In genomic region chr17:8781784-8782575, GRCh38 we compare ENCODE assay signal across 28 cellular contexts. TPM values are rescaled to one million over a fixed set of nuclear protein-coding genes. Genes with fewer than 3 reads are reported as not detected.
DNase-seq lines count a peak whose midpoint lies in the region; ATAC-seq, FAIRE-seq and TF ChIP-seq lines count a peak whose summit lies in the region.
"Had no signal": no experiment of that assay in that cellular context is flagged by ENCODE, and none has a peak within 500 bp of the region (broad histone marks: within the 10 kb centered on the region; RNA-seq: fewer than 3 reads in every experiment).

No MANE protein-coding gene starts in this region.

- H3K36me3 ChIP-seq in endothelial cell of umbilical vein (ENCODE audit: control insufficient read depth in 2 of 2, extremely low read depth in 1 of 2, insufficient read depth in 2 of 2, low read length in 2 of 2) (no peaks in the 10 kb centered on the region), neural progenitor cell (no peaks in the 10 kb centered on the region), right atrium auricular region (no peaks in the 10 kb centered on the region)
- H3K36me3 ChIP-seq: BE2C, SJSA1 had no signal

- H3K9ac ChIP-seq in endothelial cell of umbilical vein (replicated peaks; ENCODE audit: extremely low read depth, insufficient read depth, low read length) (no peak overlapping the region), neural progenitor cell (no peak overlapping the region)

- H3K9me3 Mint-ChIP-seq in WTC11 (peaks cover 5% of the 10 kb centered on the region), neural progenitor cell (peaks cover 3% of the 10 kb centered on the region)

- peaks cover 0 to 3% of the 10 kb centered on the region in 2 experiments for H3K27me3 ChIP-seq in endothelial cell of umbilical vein (ENCODE audit: control insufficient read depth in 2 of 2, insufficient read depth in 2 of 2, low read length in 2 of 2)
- no peaks in the 10 kb centered on the region for H3K27me3 ChIP-seq in neural progenitor cell
- no peaks in the 10 kb centered on the region for H3K27me3 ChIP-seq in right atrium auricular region
- H3K27me3 ChIP-seq: BE2C had no signal

- peak; percentile 15 for DNase-seq in CD1c-positive myeloid dendritic cell (ENCODE audit: extremely low spot score)
- no peak for DNase-seq in WTC11 (ENCODE audit: low spot score)
- no peak for DNase-seq in endothelial cell of umbilical vein (ENCODE audit: low read depth, low spot score)
- DNase-seq in neural progenitor cell (ENCODE audit: low spot score), result no peak
- no peak for DNase-seq in right atrium auricular region (ENCODE audit: low spot score)
- no peak for DNase-seq in activated T-cell treated with anti-CD3 and anti-CD28 coated beads, Interleukin-2, amount 50 U/mL, for 48 hours
- DNase-seq in NCI-H510A treated with DMSO at 0.1 percent for 48 hours (lab: John Stamatoyannopoulos, UW), result no peak
- DNase-seq in T-helper 2 cell, result no peak
- DNase-seq: 8988T, ACHN, BE2C, Calu3, Kasumi-1, NCI-H1105 treated with DMSO at 0.1 percent for 48 hours, NCI-H146, NCI-H1930, NCI-H69, Right ventricle myocardium superior, RPMI8226 had no signal

- no peak for TF ChIP-seq POLR2A in endothelial cell of umbilical vein (IDR thresholded peaks at IDR 0.05; ENCODE audit: low read depth, low read length)

- H3K4me3 ChIP-seq in endothelial cell of umbilical vein (replicated peaks in 1 of 3; ENCODE audit: insufficient read depth in 1 of 3, low read depth in 1 of 3, low read length in 3 of 3) (no peak overlapping the region), neural progenitor cell (no peak overlapping the region), right atrium auricular region (no peak overlapping the region)
- H3K4me3 ChIP-seq: K562, SJSA1 had no signal

- POLR2A ChIA-PET in WTC11 (lab: Charles Lee), result interaction anchor here (0.6 kb wide), 1 partner anchor 129 kb away, joined by 3 read pairs; no protein-coding TSS in a partner anchor
- POLR2A ChIA-PET in endothelial cell of umbilical vein (lab: Charles Lee), result no interaction called here

- ATAC-seq in WTC11, result no peak
- ATAC-seq: HepG2, K562 had no signal

- intact Hi-C loops in endothelial cell of umbilical vein (cut with micrococcal nuclease), result no loop called here

- H3K79me2 ChIP-seq in endothelial cell of umbilical vein (ENCODE audit: control insufficient read depth, insufficient read depth, low read length) (no peaks in the 10 kb centered on the region), neural progenitor cell (ENCODE audit: low read depth) (no peaks in the 10 kb centered on the region)

- peak overlapping the region; percentile 20; the same call in 1 of the 2 replicates for H3K27ac Mint-ChIP-seq in WTC11
- no peak overlapping the region for H3K27ac Mint-ChIP-seq in neural progenitor cell

- H3K4me1 Mint-ChIP-seq in WTC11 (peaks cover 10% of the 10 kb centered on the region), neural progenitor cell (no peaks in the 10 kb centered on the region)

- TF ChIP-seq CTCF in WTC11 (IDR thresholded peaks at IDR 0.05), result no peak
- TF ChIP-seq CTCF in endothelial cell of umbilical vein (IDR thresholded peaks at IDR 0.05; ENCODE audit: extremely low read depth in 1 of 2, insufficient read depth in 1 of 2, low read depth in 1 of 2, low read length in 2 of 2), result no peak
- TF ChIP-seq CTCF in neural progenitor cell (IDR thresholded peaks at IDR 0.05), result no peak
- no peak for TF ChIP-seq CTCF in right atrium auricular region (IDR thresholded peaks at IDR 0.05)

- no TSS peak for BruUV-seq in endothelial cell of umbilical vein (replicated peaks; lab: Mats Ljungman, UMichigan)

- H3K9me3 ChIP-seq in endothelial cell of umbilical vein (replicated peaks; ENCODE audit: control insufficient read depth, insufficient read depth, low read length) (no peaks in the 10 kb centered on the region), neural progenitor cell (ENCODE audit: low read depth) (no peaks in the 10 kb centered on the region), right atrium auricular region (no peaks in the 10 kb centered on the region)
- H3K9me3 ChIP-seq: BE2C, SJSA1 had no signal

- FAIRE-seq in endothelial cell of umbilical vein (lab: Jason Lieb, UNC), result peak; percentile 55
- FAIRE-seq: G401.6, H54, HepG2, K562 had no signal

- H3K4me1 ChIP-seq in endothelial cell of umbilical vein (ENCODE audit: control insufficient read depth, extremely low read depth, insufficient read depth, low read length) (no peaks in the 10 kb centered on the region), neural progenitor cell (peaks cover 4% of the 10 kb centered on the region), right atrium auricular region (peaks cover 0 to 6% of the 10 kb centered on the region in 2 donors)
- H3K4me1 ChIP-seq: BE2C, SJSA1 had no signal

- dilution Hi-C loops in endothelial cell of umbilical vein (cut with MboI; ENCODE audit: extremely low pct_ligation_motif_present, low sequenced_read_pairs), result no loop called here

- H2AFZ ChIP-seq in endothelial cell of umbilical vein (ENCODE audit: low read depth, low read length), result no peak overlapping the region
- H2AFZ ChIP-seq in neural progenitor cell (replicated peaks), result peak overlapping the region; percentile 29

- H3K27ac ChIP-seq in endothelial cell of umbilical vein (ENCODE audit: insufficient read depth, low read depth, low read length) (no peak overlapping the region), neural progenitor cell (no peak overlapping the region), right atrium auricular region (no peak overlapping the region)
- H3K27ac ChIP-seq: SJSA1 had no signal

- H3K4me3 Mint-ChIP-seq in WTC11 (no peak overlapping the region), neural progenitor cell (no peak overlapping the region)

- H3F3A ChIP-seq in neural progenitor cell (ENCODE audit: low read depth), result peaks cover 6% of the 10 kb centered on the region

- H3K9me1 ChIP-seq in endothelial cell of umbilical vein (replicated peaks; ENCODE audit: control insufficient read depth, extremely low read depth, insufficient read depth, low read length), result no peaks in the 10 kb centered on the region

- CTCF ChIA-PET in WTC11 (lab: Charles Lee), result interaction anchor here (1.0 to 2.2 kb wide), 4 partner anchors 16 to 50 kb away, joined by 3 to 9 read pairs (median 4); partner anchors contain the start of gene MFSD6L
- CTCF ChIA-PET in endothelial cell of umbilical vein (lab: Charles Lee), result interaction anchor here (0.6 to 1.8 kb wide), 3 partner anchors 36 to 398 kb away, joined by 3 to 7 read pairs (median 3); no protein-coding TSS in a partner anchor

- H3K4me2 ChIP-seq in endothelial cell of umbilical vein (ENCODE audit: insufficient read depth, low read length) (no peak overlapping the region), neural progenitor cell (no peak overlapping the region)

- H3K36me3 Mint-ChIP-seq in WTC11 (peaks cover 3% of the 10 kb centered on the region), neural progenitor cell (no peaks in the 10 kb centered on the region)
- H3K36me3 Mint-ChIP-seq: CD14-positive monocyte had no signal

- H4K20me1 ChIP-seq in endothelial cell of umbilical vein (replicated peaks; ENCODE audit: control insufficient read depth, extremely low read depth, insufficient read depth, low read length), result no peaks in the 10 kb centered on the region
- H4K20me1 ChIP-seq in neural progenitor cell (ENCODE audit: low read depth), result no peaks in the 10 kb centered on the region

- no peaks in the 10 kb centered on the region for H3K27me3 Mint-ChIP-seq in WTC11 (ENCODE audit: low read depth)
- H3K27me3 Mint-ChIP-seq in neural progenitor cell (ENCODE audit: insufficient read depth, low read depth), result peaks cover 4% of the 10 kb centered on the region

TF ChIP-seq in endothelial cell of umbilical vein, 7 proteins besides CTCF, POLR2A, EP300 and RAD21 (continues in another document):
- no peak for TF ChIP-seq EZH2 (IDR thresholded peaks at IDR 0.05; ENCODE audit: borderline replicate concordance, low read depth, low read length, severe bottlenecking)

RNA-seq across cellular contexts. Expression of gene MFSD6L, which starts 17.2 kb away (rescaled TPM):
- total RNA-seq in WTC11 (2021) (4.0 to 5.2 TPM (median 4.5 TPM) in 3 replicates), endothelial cell of umbilical vein (not detected in 2 replicates), neural progenitor cell (ENCODE audit: low replicate concordance) (not detected in 2 replicates), right atrium auricular region (under 1 TPM in 1 of 2 donors, not detected in 1; 0.12 TPM)
- polyA plus RNA-seq in endothelial cell of umbilical vein, result not detected in 2 replicates
- not detected in 2 replicates for polyA plus RNA-seq in endothelial cell of umbilical vein (2011; cell fraction: cytosol; rRNA removed)
- not detected in 2 replicates for polyA plus RNA-seq in endothelial cell of umbilical vein (2011; cell fraction: nucleus; rRNA removed)
- not detected in 2 replicates for polyA plus RNA-seq in endothelial cell of umbilical vein (2012)
- not detected in 2 replicates for polyA minus RNA-seq in endothelial cell of umbilical vein
- polyA minus RNA-seq in endothelial cell of umbilical vein (2011; cell fraction: cytosol; rRNA and poly(A)+ RNA removed), result not detected
- not detected in 2 replicates for polyA minus RNA-seq in endothelial cell of umbilical vein (2011; cell fraction: nucleus; rRNA and poly(A)+ RNA removed)
- total RNA-seq: HepG2, HT1080, K562, M059J, NCI-H460, SJSA1 had no signal
- polyA plus RNA-seq: HepG2, K562 had no signal

RNA-seq across cellular contexts. Expression of gene SPDYE4, which starts 23.6 kb away (rescaled TPM):
- total RNA-seq in WTC11 (2021) (not detected in 3 replicates), endothelial cell of umbilical vein (not detected in 2 replicates), neural progenitor cell (ENCODE audit: low replicate concordance) (not detected in 2 replicates), right atrium auricular region (not detected)
- not detected in 2 replicates for polyA plus RNA-seq in endothelial cell of umbilical vein
- not detected in 2 replicates for polyA plus RNA-seq in endothelial cell of umbilical vein (2011; cell fraction: cytosol; rRNA removed)
- polyA plus RNA-seq in endothelial cell of umbilical vein (2011; cell fraction: nucleus; rRNA removed), result not detected in 2 replicates
- not detected in 2 replicates for polyA plus RNA-seq in endothelial cell of umbilical vein (2012)
- not detected in 2 replicates for polyA minus RNA-seq in endothelial cell of umbilical vein
- polyA minus RNA-seq in endothelial cell of umbilical vein (2011; cell fraction: cytosol; rRNA and poly(A)+ RNA removed), result not detected
- not detected in 2 replicates for polyA minus RNA-seq in endothelial cell of umbilical vein (2011; cell fraction: nucleus; rRNA and poly(A)+ RNA removed)
- total RNA-seq: Calu3, HepG2, HT1080, K562, M059J, NCI-H460, Right ventricle myocardium superior, SJSA1 had no signal
- polyA plus RNA-seq: CD14-positive monocyte, HepG2, K562 had no signal

RNA-seq across cellular contexts. Expression of gene CCDC42, which starts 37.3 kb away (rescaled TPM):
- total RNA-seq in WTC11 (2021), result not detected in 3 replicates
- not detected in 2 replicates for total RNA-seq in endothelial cell of umbilical vein
- polyA plus RNA-seq in endothelial cell of umbilical vein, result not detected in 2 replicates
- not detected in 2 replicates for polyA plus RNA-seq in endothelial cell of umbilical vein (2011; cell fraction: cytosol; rRNA removed)
- polyA plus RNA-seq in endothelial cell of umbilical vein (2011; cell fraction: nucleus; rRNA removed), result not detected in 2 replicates
- not detected in 2 replicates for polyA plus RNA-seq in endothelial cell of umbilical vein (2012)
- polyA minus RNA-seq in endothelial cell of umbilical vein, result not detected in 2 replicates
- polyA minus RNA-seq in endothelial cell of umbilical vein (2011; cell fraction: cytosol; rRNA and poly(A)+ RNA removed), result not detected
- polyA minus RNA-seq in endothelial cell of umbilical vein (2011; cell fraction: nucleus; rRNA and poly(A)+ RNA removed), result not detected in 2 replicates
- total RNA-seq in neural progenitor cell (ENCODE audit: low replicate concordance), result not detected in 2 replicates
- not detected for total RNA-seq in right atrium auricular region
- total RNA-seq: Calu3, HepG2, HT1080, K562, M059J, NCI-H460, Right ventricle myocardium superior, SJSA1 had no signal
- polyA plus RNA-seq: CD14-positive monocyte, HepG2, K562 had no signal
